ENCODE assay signal across 10 cellular contexts in the genomic region with DNA sequence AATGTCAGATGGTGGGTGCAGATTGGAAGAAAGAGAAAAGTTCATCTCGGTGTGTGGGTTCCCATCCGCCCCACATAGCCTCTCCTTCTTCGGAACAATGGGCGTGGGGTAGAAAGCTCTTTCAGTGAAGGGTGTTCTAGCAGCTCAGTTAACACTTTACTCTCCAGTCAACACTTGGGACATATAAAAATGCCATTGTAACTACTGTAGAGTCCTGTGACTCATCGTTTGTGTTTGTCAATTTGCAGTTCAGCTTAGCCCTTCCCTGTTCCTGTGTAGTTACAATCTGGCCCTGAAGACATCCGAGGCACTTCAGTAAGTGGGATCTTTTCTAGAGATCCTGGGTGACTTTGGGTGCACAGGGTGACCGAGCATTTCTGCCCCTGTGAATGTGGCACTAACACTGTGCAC. TPM values are rescaled to one million over a fixed set of nuclear protein-coding genes. Genes with fewer than 3 reads are reported as not detected.
A peak's percentile ranks its signal among the peaks of the same experiment; 100 is the strongest.
DNase-seq lines count a peak whose midpoint lies in the region; ATAC-seq and TF ChIP-seq lines count a peak whose summit lies in the region.
"Had no signal": no experiment of that assay in that cellular context is flagged by ENCODE, and none has a peak within 500 bp of the region (broad histone marks: within the 10 kb centered on the region; RNA-seq: fewer than 3 reads in every experiment).

No MANE protein-coding gene starts in this region.

- peaks cover 43% of the 10 kb centered on the region for H3K36me3 ChIP-seq in effector memory CD4-positive, alpha-beta T cell (ENCODE audit: control insufficient read depth, insufficient read depth, low read length)

- H3K27ac ChIP-seq in effector memory CD4-positive, alpha-beta T cell (ENCODE audit: insufficient read depth, low read length, poor library complexity, severe bottlenecking) = no peak overlapping the region

- DNase-seq in DMS53 (lab: John Stamatoyannopoulos, UW) (peak; percentile 65), LoVo (ENCODE audit: low spot score) (peak; percentile 60), epithelial cell of proximal tubule (ENCODE audit: low read depth) (peak; percentile 42), non-pigmented ciliary epithelial cell (ENCODE audit: low read depth) (peak; percentile 41)
- no peak for DNase-seq in stimulated activated naive CD4-positive, alpha-beta T cell (lab: John Stamatoyannopoulos, UW)
- DNase-seq in effector memory CD4-positive, alpha-beta T cell = no peak
- DNase-seq: activated naive CD4-positive, alpha-beta T cell treated with anti-CD3 and anti-CD28 coated beads, Interleukin-2, amount 50 U/mL, for 16 hours; NCI-H1436 treated with DMSO at 0.1 percent for 48 hours had no signal

- H3K27me3 ChIP-seq in effector memory CD4-positive, alpha-beta T cell (replicated peaks; ENCODE audit: control insufficient read depth, insufficient read depth, low read length, poor library complexity, severe bottlenecking) = no peaks in the 10 kb centered on the region

- no peaks in the 10 kb centered on the region for H3K9me3 ChIP-seq in effector memory CD4-positive, alpha-beta T cell (ENCODE audit: control insufficient read depth, low read length)

- H3K4me3 ChIP-seq in epithelial cell of proximal tubule (ENCODE audit: low read depth, low read length) = no peak overlapping the region
- H3K4me3 ChIP-seq in effector memory CD4-positive, alpha-beta T cell (ENCODE audit: insufficient read depth, low read depth, low read length, poor library complexity, severe bottlenecking) = no peak overlapping the region

- peaks cover 2% of the 10 kb centered on the region for H3K4me1 ChIP-seq in effector memory CD4-positive, alpha-beta T cell (ENCODE audit: control insufficient read depth, insufficient read depth, low read length, poor library complexity, severe bottlenecking)

- no peak for TF ChIP-seq CTCF in epithelial cell of proximal tubule (conservative IDR thresholded peaks at IDR 0.05; ENCODE audit: low read depth, low read length)

- ATAC-seq in HG02884 (IDR thresholded peaks at IDR 0.05; ENCODE audit: unreplicated experiment) (no peak), HG02678 (IDR thresholded peaks at IDR 0.05; ENCODE audit: unreplicated experiment) (no peak)

RNA-seq across cellular contexts. Expression of a gene that starts 11.5 kb away (rescaled TPM):
- 1.2 and 2.5 TPM in 2 replicates for total RNA-seq in epithelial cell of proximal tubule

RNA-seq across cellular contexts. Expression of a gene that starts 47.9 kb away (rescaled TPM):
- total RNA-seq in epithelial cell of proximal tubule = 6.8 and 9.5 TPM in 2 replicates

Comparison
In these comparisons a context has a peak if more than half of its experiments do, and no peak if none do; other contexts are left out.
1. DNase-seq: peak in DMS53 (single experiment), LoVo (single experiment), epithelial cell of proximal tubule (single experiment) and non-pigmented ciliary epithelial cell (single experiment); none in stimulated activated naive CD4-positive, alpha-beta T cell (0 of 6) and effector memory CD4-positive, alpha-beta T cell (0 of 3).